ENCODE assay signal across 11 cellular contexts in genomic region chr9:137180491-137180890, GRCh38. TPM values are rescaled to one million over a fixed set of nuclear protein-coding genes. Genes with fewer than 3 reads are reported as not detected.
"Had no signal": no experiment of that assay in that cellular context is flagged by ENCODE, and none has a peak within 500 bp of the region (broad histone marks: within the 10 kb centered on the region; RNA-seq: fewer than 3 reads in every experiment).

No MANE protein-coding gene starts in this region.

- H3K27me3 Mint-ChIP-seq: IgD-negative memory B cell had no signal

- ATAC-seq: HepG2 had no signal

- H3K9me3 Mint-ChIP-seq: H9, HFFc6, IgD-negative memory B cell had no signal

- H2AFZ ChIP-seq: GM23248 had no signal

- H3K4me3 ChIP-seq: GM23248 had no signal

- DNase-seq: GM23248, GOT3, H9, HCEC 1CT, HFFc6, KG1 had no signal

- H3K9ac ChIP-seq: GM23248 had no signal

- FAIRE-seq: H54, HepG2 had no signal

- H3K4me3 Mint-ChIP-seq: H9, HFFc6, IgD-negative memory B cell had no signal

- H3K27ac Mint-ChIP-seq: H9, HFFc6, IgD-negative memory B cell had no signal

- H3K27ac ChIP-seq: GM23248, HL-60 had no signal

RNA-seq across cellular contexts. Expression of gene TMEM210, which starts 8.6 kb away (rescaled TPM):
- total RNA-seq: GM23248, H9, HepG2, HFFc6, HT1080 had no signal
- polyA plus RNA-seq: GM23248, HepG2, IgD-negative memory B cell had no signal

RNA-seq across cellular contexts. Expression of gene LRRC26, which starts 10.6 kb away (rescaled TPM):
- total RNA-seq: GM23248, HepG2, HFFc6, HT1080 had no signal
- polyA plus RNA-seq: GM23248, HepG2, IgD-negative memory B cell had no signal
